ENCODE assay signal across 8 cellular contexts in the genomic region with DNA sequence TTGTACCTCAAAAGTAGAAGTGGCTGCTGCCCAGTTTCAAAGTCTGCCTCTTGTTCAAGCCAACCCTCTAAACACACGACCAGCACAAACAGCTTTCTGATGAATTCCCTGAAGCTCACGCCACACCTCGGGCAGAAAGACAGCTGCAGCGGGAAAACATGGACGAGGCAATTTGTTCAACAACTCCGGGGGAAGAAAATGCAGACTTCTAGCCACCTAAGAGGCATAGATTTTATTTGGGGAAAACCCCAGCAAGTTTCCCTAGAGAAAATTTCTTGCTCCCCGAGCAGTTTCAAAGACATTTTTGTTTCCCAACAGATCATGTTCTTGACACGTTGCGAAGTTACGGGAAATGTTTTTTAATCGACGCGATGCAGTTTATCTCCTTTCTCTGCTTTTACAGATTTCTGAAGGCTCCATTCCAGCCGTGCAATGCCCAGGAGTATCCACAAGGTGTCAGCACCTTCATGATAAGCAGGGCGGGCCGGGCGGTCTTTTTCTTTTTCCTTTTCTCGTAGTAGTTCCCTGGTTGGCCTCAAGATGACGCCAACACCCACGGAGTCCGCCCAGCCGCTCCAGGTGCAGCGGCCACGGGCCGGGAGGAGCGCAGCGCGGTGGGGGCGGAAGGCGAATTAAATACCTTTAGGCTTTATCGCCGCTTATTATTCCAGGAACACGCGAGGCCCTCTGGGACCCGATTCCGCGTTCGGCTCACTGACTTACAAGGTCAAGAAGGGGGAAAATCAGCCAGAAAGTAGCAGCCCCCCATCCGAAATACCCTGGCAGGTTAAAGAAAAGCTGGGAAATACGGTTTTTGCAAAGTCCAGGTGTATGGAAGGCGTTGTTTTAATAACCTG. TPM values are rescaled to one million over a fixed set of nuclear protein-coding genes. Genes with fewer than 3 reads are reported as not detected.
A peak's percentile ranks its signal among the peaks of the same experiment; 100 is the strongest.
DNase-seq lines count a peak whose midpoint lies in the region; ATAC-seq, FAIRE-seq and TF ChIP-seq lines count a peak whose summit lies in the region.

No MANE protein-coding gene starts in this region.

- DNase-seq in CD1c-positive myeloid dendritic cell (ENCODE audit: extremely low spot score) (peak; percentile 93), MG63 (peak; percentile 94), SIG-M5 (lab: John Stamatoyannopoulos, UW) (peak; percentile 24), frontal cortex (ENCODE audit: low spot score in 2 of 2) (peak; percentile 86 to 95), occipital lobe (lab: John Stamatoyannopoulos, UW) (peak; percentile 62), thoracic aorta (ENCODE audit: low spot score) (peak; percentile 85)
- peak; percentile 73 for DNase-seq in activated effector memory CD4-positive, alpha-beta T cell treated with Interleukin-2 at 50 U/mL for 16 hours

- H3K4me1 ChIP-seq in thoracic aorta (ENCODE audit: control insufficient read depth in 1 of 2, low read depth in 2 of 2) = peaks cover 3 to 6% of the 10 kb centered on the region in 2 donors

- peak; percentile 80 for ATAC-seq in GM21515 (IDR thresholded peaks at IDR 0.05; ENCODE audit: unreplicated experiment)
- ATAC-seq in thoracic aorta (ENCODE audit: insufficient number of reproducible peaks, low FRiP score, low read depth) = peak; percentile 6

- H3K27ac ChIP-seq in thoracic aorta = peak overlapping the region; percentile 91 to 97

- no peaks in the 10 kb centered on the region for H3K9me3 ChIP-seq in MG63
- no peaks in the 10 kb centered on the region for H3K9me3 ChIP-seq in thoracic aorta

- H3K36me3 ChIP-seq in MG63 = no peaks in the 10 kb centered on the region
- H3K36me3 ChIP-seq in thoracic aorta = no peaks in the 10 kb centered on the region

- H3K27me3 ChIP-seq in MG63 (peaks cover 7% of the 10 kb centered on the region; the same call in 1 of the 2 replicates), thoracic aorta (replicated peaks; ENCODE audit: insufficient read depth) (no peaks in the 10 kb centered on the region)

- FAIRE-seq in frontal cortex (lab: Jason Lieb, UNC) = no peak

- peak overlapping the region; percentile 41 for H3K4me3 ChIP-seq in MG63
- peak overlapping the region; percentile 94 for H3K4me3 ChIP-seq in thoracic aorta

- TF ChIP-seq CTCF in thoracic aorta (IDR thresholded peaks at IDR 0.05) = peak; percentile 100

RNA-seq across cellular contexts. Expression of a gene that starts 2.9 kb away (rescaled TPM):
- total RNA-seq in MG63 (2014; rRNA removed; shearing (Covaris generic); ENCODE audit: low replicate concordance) = 4.6 and 7.1 TPM in 2 replicates
- total RNA-seq in frontal cortex (0.41 TPM), occipital lobe (0.62 TPM), thoracic aorta (10 to 100 TPM; 54.5 to 60.7 TPM)

RNA-seq across cellular contexts. Expression of a gene that starts 8.7 kb away (rescaled TPM):
- total RNA-seq in MG63 (2014; rRNA removed; shearing (Covaris generic); ENCODE audit: low replicate concordance) = 40.8 and 43.8 TPM in 2 replicates
- total RNA-seq in frontal cortex (11.8 TPM), occipital lobe (10.3 TPM), thoracic aorta (10 to 100 TPM; 25.0 to 30.8 TPM)

RNA-seq across cellular contexts. Expression of a gene that starts 14.6 kb away (rescaled TPM):
- not detected in 2 replicates for total RNA-seq in MG63 (2014; rRNA removed; shearing (Covaris generic); ENCODE audit: low replicate concordance)
- total RNA-seq in frontal cortex = 0.82 TPM
- 0.47 TPM for total RNA-seq in occipital lobe
- total RNA-seq in thoracic aorta = 10 to 100 TPM; 52.1 to 52.8 TPM

RNA-seq across cellular contexts. Expression of a gene that starts 53.4 kb away (rescaled TPM):
- total RNA-seq in MG63 (2014; rRNA removed; shearing (Covaris generic); ENCODE audit: low replicate concordance) = 8.9 and 13.0 TPM in 2 replicates
- total RNA-seq in frontal cortex = 0.41 TPM
- total RNA-seq in occipital lobe = 0.47 TPM
- 1 to 10 TPM in 1 of 2 donors, not detected in 1; 4.1 TPM for total RNA-seq in thoracic aorta

Comparison
In these comparisons a context has a peak if more than half of its experiments do, and no peak if none do; other contexts are left out.
1. Peak in every context shown above with its lines: DNase-seq, ATAC-seq, H3K4me3 ChIP-seq and H3K27ac ChIP-seq.
2. DNase-seq: peak in every context shown above with its lines; median percentile 94 in MG63; 93 in CD1c-positive myeloid dendritic cell; 90 in frontal cortex; 85 in thoracic aorta; 73 in activated effector memory CD4-positive, alpha-beta T cell treated with Interleukin-2 at 50 U/mL for 16 hours; 62 in occipital lobe; 24 in SIG-M5.
3. RNA of a gene that starts 14.6 kb away (total RNA-seq): 52.1 to 52.8 TPM in thoracic aorta; 0.82 TPM in frontal cortex (single experiment), 0.47 TPM in occipital lobe (single experiment) and not detected in MG63; every median in the first group is over 10 times any median in the second.